In the genomic region with DNA sequence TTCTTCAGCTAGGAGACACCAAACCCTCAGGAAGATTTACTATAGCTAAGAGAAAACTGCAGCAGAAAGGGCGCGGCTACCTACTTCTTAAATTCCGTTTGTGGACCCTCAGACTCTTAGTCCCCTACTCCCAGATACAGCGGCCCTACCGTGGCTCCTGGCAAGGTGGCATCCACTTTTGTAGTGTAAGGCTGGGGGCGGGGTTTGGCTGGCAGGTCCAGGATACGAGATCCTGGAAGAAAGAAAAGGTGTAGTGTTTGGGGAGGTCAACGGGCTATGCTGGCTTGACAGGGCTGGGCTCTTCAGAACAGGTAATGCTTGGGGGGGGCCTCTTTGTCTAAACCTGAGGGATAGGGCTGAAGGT, we compare ENCODE assay signal across 6 cellular contexts. TPM values are rescaled to one million over a fixed set of nuclear protein-coding genes. Genes with fewer than 3 reads are reported as not detected.
A peak's percentile ranks its signal among the peaks of the same experiment; 100 is the strongest.
DNase-seq lines count a peak whose midpoint lies in the region; ATAC-seq and TF ChIP-seq lines count a peak whose summit lies in the region.

No MANE protein-coding gene starts in this region.

- no peaks in the 10 kb centered on the region for H3K27me3 ChIP-seq in Karpas-422 (ENCODE audit: low read length)

- peak overlapping the region; percentile 54; the same call in 1 of the 2 replicates for H2AFZ ChIP-seq in Karpas-422 (ENCODE audit: low read length)

- no peaks in the 10 kb centered on the region for H3K9me3 ChIP-seq in Karpas-422 (ENCODE audit: low read length)

- peaks cover 21% of the 10 kb centered on the region for H3K79me2 ChIP-seq in Karpas-422 (ENCODE audit: low read length)

- H3K36me3 Mint-ChIP-seq in natural killer cell treated with Interleukin-12 subunit alpha and Interleukin-12 subunit beta and Interleukin-15 and Interleukin-18, amount 100 ng/mL, for 72 hours: no peaks in the 10 kb centered on the region

- no peak for ATAC-seq in natural killer cell treated with Interleukin-12 subunit alpha and Interleukin-12 subunit beta and Interleukin-15 and Interleukin-18, amount 100 ng/mL, for 72 hours
- ATAC-seq in HG02759 (IDR thresholded peaks at IDR 0.05; ENCODE audit: unreplicated experiment): no peak

- peak overlapping the region; percentile 93 to 97 for H3K27ac Mint-ChIP-seq in natural killer cell treated with Interleukin-12 subunit alpha and Interleukin-12 subunit beta and Interleukin-15 and Interleukin-18, amount 100 ng/mL, for 72 hours

- in situ Hi-C loops in astrocyte of the spinal cord (cut with HindIII; ENCODE audit: low sequenced_read_pairs): loop anchor here (10.0 kb wide), 1 partner anchor 153 kb away; no protein-coding TSS in a partner anchor
- in situ Hi-C loops in KBM-7 (cut with MboI; ENCODE audit: low pct_unique_long_range_greater_than_20kb, low sequenced_read_pairs): loop anchor here (25.0 kb wide), 2 partner anchors 156 to 431 kb away; partner anchors contain the start of genes S100A3, S100A4, S100A5 and S100A6

- H3K4me3 ChIP-seq in Karpas-422 (ENCODE audit: low read length) (peak overlapping the region; percentile 83), astrocyte of the spinal cord (ENCODE audit: low read depth, low read length) (peak overlapping the region; percentile 64)

- H3K27me3 Mint-ChIP-seq in natural killer cell treated with Interleukin-12 subunit alpha and Interleukin-12 subunit beta and Interleukin-15 and Interleukin-18, amount 100 ng/mL, for 72 hours: no peaks in the 10 kb centered on the region

- H3K9me3 Mint-ChIP-seq in natural killer cell treated with Interleukin-12 subunit alpha and Interleukin-12 subunit beta and Interleukin-15 and Interleukin-18, amount 100 ng/mL, for 72 hours: no peaks in the 10 kb centered on the region

- peak overlapping the region; percentile 99 for H3K4me2 ChIP-seq in Karpas-422 (ENCODE audit: low read depth, low read length, poor library complexity, severe bottlenecking)

- DNase-seq in Karpas-422: no peak
- DNase-seq in astrocyte of the spinal cord (ENCODE audit: low read depth, low spot score): no peak
- DNase-seq in natural killer cell treated with Interleukin-12 subunit alpha and Interleukin-12 subunit beta and Interleukin-15 and Interleukin-18, amount 100 ng/mL, for 72 hours (ENCODE audit: low spot score): no peak
- no peak for DNase-seq in KBM-7
- DNase-seq in NOMO-1 treated with dmso at 0.1 percent for 144 hours (lab: John Stamatoyannopoulos, UW; ENCODE audit: unreplicated experiment): no peak

- H3K4me1 ChIP-seq in Karpas-422 (ENCODE audit: low read length): peaks cover 47% of the 10 kb centered on the region

- no peaks in the 10 kb centered on the region for H3K36me3 ChIP-seq in Karpas-422 (ENCODE audit: insufficient read depth, low read length)

- TF ChIP-seq CTCF in astrocyte of the spinal cord (IDR thresholded peaks at IDR 0.05; ENCODE audit: low read depth, low read length): no peak

- H3K4me1 Mint-ChIP-seq in natural killer cell treated with Interleukin-12 subunit alpha and Interleukin-12 subunit beta and Interleukin-15 and Interleukin-18, amount 100 ng/mL, for 72 hours (ENCODE audit: low read depth in 2 of 2): peaks cover 48 to 55% of the 10 kb centered on the region in 2 donors

- H3K9ac ChIP-seq in Karpas-422 (ENCODE audit: low read length): peak overlapping the region; percentile 92

- no peaks in the 10 kb centered on the region for H3K9me2 ChIP-seq in Karpas-422 (replicated peaks; ENCODE audit: insufficient read depth, low read length)

- peak overlapping the region; percentile 89 for H3K4me3 Mint-ChIP-seq in natural killer cell treated with Interleukin-12 subunit alpha and Interleukin-12 subunit beta and Interleukin-15 and Interleukin-18, amount 100 ng/mL, for 72 hours

- peak overlapping the region; percentile 87 for H3K27ac ChIP-seq in Karpas-422 (ENCODE audit: low read length)

- no peaks in the 10 kb centered on the region for H4K20me1 ChIP-seq in Karpas-422 (ENCODE audit: insufficient read depth, low read depth, low read length)

RNA-seq across cellular contexts. Expression of gene CREB3L4, which starts 0.3 kb away (rescaled TPM):
- 22.2 and 44.0 TPM in 2 replicates for total RNA-seq in Karpas-422 (2014; rRNA removed; shearing (Covaris generic); ENCODE audit: low replicate concordance)
- 1 to 10 TPM; 4.5 to 6.1 TPM for total RNA-seq in natural killer cell treated with Interleukin-12 subunit alpha and Interleukin-12 subunit beta and Interleukin-15 and Interleukin-18, amount 100 ng/mL, for 72 hours

RNA-seq across cellular contexts. Expression of gene SLC39A1, which starts 4.6 kb away (rescaled TPM):
- 27.1 and 59.5 TPM in 2 replicates for total RNA-seq in Karpas-422 (2014; rRNA removed; shearing (Covaris generic); ENCODE audit: low replicate concordance)
- 10 to 100 TPM; 65.6 to 74.2 TPM for total RNA-seq in natural killer cell treated with Interleukin-12 subunit alpha and Interleukin-12 subunit beta and Interleukin-15 and Interleukin-18, amount 100 ng/mL, for 72 hours

RNA-seq across cellular contexts. Expression of gene JTB, which starts 9.5 kb away (rescaled TPM):
- total RNA-seq in Karpas-422 (2014; rRNA removed; shearing (Covaris generic); ENCODE audit: low replicate concordance): 314 and 343 TPM in 2 replicates
- total RNA-seq in natural killer cell treated with Interleukin-12 subunit alpha and Interleukin-12 subunit beta and Interleukin-15 and Interleukin-18, amount 100 ng/mL, for 72 hours: 100 to 1,000 TPM; 164 to 255 TPM

RNA-seq across cellular contexts. Expression of gene CRTC2, which starts 9.6 kb away (rescaled TPM):
- 27.9 and 28.3 TPM in 2 replicates for total RNA-seq in Karpas-422 (2014; rRNA removed; shearing (Covaris generic); ENCODE audit: low replicate concordance)
- total RNA-seq in natural killer cell treated with Interleukin-12 subunit alpha and Interleukin-12 subunit beta and Interleukin-15 and Interleukin-18, amount 100 ng/mL, for 72 hours: 100 to 1,000 TPM; 103 to 129 TPM

RNA-seq across cellular contexts. Expression of gene RAB13, which starts 18.2 kb away (rescaled TPM):
- 5.8 and 8.9 TPM in 2 replicates for total RNA-seq in Karpas-422 (2014; rRNA removed; shearing (Covaris generic); ENCODE audit: low replicate concordance)
- total RNA-seq in natural killer cell treated with Interleukin-12 subunit alpha and Interleukin-12 subunit beta and Interleukin-15 and Interleukin-18, amount 100 ng/mL, for 72 hours: 10 to 100 TPM in 1 of 2 donors, 1 to 10 TPM in 1; 7.8 to 11.5 TPM
